In genomic region chr16:89829630-89830437, GRCh38 we compare ENCODE assay signal across 15 cellular contexts. TPM values are rescaled to one million over a fixed set of nuclear protein-coding genes. Genes with fewer than 3 reads are reported as not detected.
DNase-seq lines count a peak whose midpoint lies in the region; TF ChIP-seq lines count a peak whose summit lies in the region.
"Had no signal": no experiment of that assay in that cellular context is flagged by ENCODE, and none has a peak within 500 bp of the region (broad histone marks: within the 10 kb centered on the region; RNA-seq: fewer than 3 reads in every experiment).

No MANE protein-coding gene starts in this region.

- 49 to 70% (median 56%) methylated on average over 12 to 17 of the region's 17 CpGs for WGBS in stomach, 5 donors

- H3K36me3 ChIP-seq in breast epithelium, result no peaks in the 10 kb centered on the region
- no peaks in the 10 kb centered on the region for H3K36me3 ChIP-seq in PC-9 (ENCODE audit: low read depth)
- H3K36me3 ChIP-seq in stomach, result no peaks in the 10 kb centered on the region
- H3K36me3 ChIP-seq in Karpas-422 (ENCODE audit: insufficient read depth, low read length), result no peaks in the 10 kb centered on the region
- H3K36me3 ChIP-seq: SJSA1 had no signal

- no peaks in the 10 kb centered on the region for H3K27me3 ChIP-seq in breast epithelium
- H3K27me3 ChIP-seq in PC-9 (ENCODE audit: insufficient read depth, low read depth), result no peaks in the 10 kb centered on the region
- peaks cover 0 to 38% (median 0%) of the 10 kb centered on the region in 3 donors for H3K27me3 ChIP-seq in stomach
- H3K27me3 ChIP-seq in Karpas-422 (ENCODE audit: low read length), result no peaks in the 10 kb centered on the region
- H3K27me3 ChIP-seq: SJSA1 had no signal

- H3K4me1 ChIP-seq in breast epithelium (peaks cover 0 to 4% of the 10 kb centered on the region in 2 donors), PC-9 (replicated peaks; ENCODE audit: insufficient read depth) (peaks cover 40% of the 10 kb centered on the region), stomach (peaks cover 10 to 31% (median 24%) of the 10 kb centered on the region in 4 donors), Karpas-422 (ENCODE audit: low read length) (peaks cover 17% of the 10 kb centered on the region)

- H3K4me2 ChIP-seq in PC-9 (peak overlapping the region; percentile 96), Karpas-422 (ENCODE audit: low read depth, low read length, poor library complexity, severe bottlenecking) (no peak overlapping the region)

- H3K4me1 Mint-ChIP-seq in MCF 10A (ENCODE audit: insufficient read depth, unreplicated experiment) (no peaks in the 10 kb centered on the region), mesothelial cell of epicardium (peaks cover 10% of the 10 kb centered on the region)
- H3K4me1 Mint-ChIP-seq: memory B cell had no signal

- H3K27me3 Mint-ChIP-seq in MCF 10A (ENCODE audit: insufficient read depth, unreplicated experiment) (no peaks in the 10 kb centered on the region), mesothelial cell of epicardium (ENCODE audit: low read depth) (peaks cover 3% of the 10 kb centered on the region)

- BruUV-seq in MCF 10A (replicated peaks; lab: Mats Ljungman, UMichigan) (no TSS peak), PC-9 (replicated peaks; lab: Mats Ljungman, UMichigan) (no TSS peak)

- H3K4me3 Mint-ChIP-seq in MCF 10A (ENCODE audit: unreplicated experiment) (peak overlapping the region; percentile 73), mesothelial cell of epicardium (peak overlapping the region; percentile 64)

- peaks cover 22% of the 10 kb centered on the region; the same call in 1 of the 2 replicates for H3F3A ChIP-seq in PC-9 (ENCODE audit: insufficient read depth, low read depth)

- H3K27ac Mint-ChIP-seq in MCF 10A (ENCODE audit: low read depth, unreplicated experiment) (no peak overlapping the region), mesothelial cell of epicardium (no peak overlapping the region)
- H3K27ac Mint-ChIP-seq: memory B cell had no signal

- intact Hi-C loops in MCF 10A (cut with micrococcal nuclease) (no loop called here), breast epithelium (cut with DNase I; ENCODE audit: low total_unique reads) (no loop called here), PC-9 (cut with micrococcal nuclease; ENCODE audit: unreplicated experiment) (no loop called here), stomach (cut with DNase I; ENCODE audit: low total_unique reads) (no loop called here), cardiac septum (cut with DNase I) (no loop called here)

- TF ChIP-seq POLR2A in breast epithelium (IDR thresholded peaks at IDR 0.05) (no peak), stomach (IDR thresholded peaks at IDR 0.05) (no peak)

- H3K9me3 Mint-ChIP-seq in MCF 10A (ENCODE audit: unreplicated experiment), result no peaks in the 10 kb centered on the region
- no peaks in the 10 kb centered on the region for H3K9me3 Mint-ChIP-seq in mesothelial cell of epicardium
- H3K9me3 Mint-ChIP-seq: memory B cell had no signal

- H3K36me3 Mint-ChIP-seq in MCF 10A (ENCODE audit: insufficient read depth, unreplicated experiment), result peaks cover 4% of the 10 kb centered on the region
- no peaks in the 10 kb centered on the region for H3K36me3 Mint-ChIP-seq in mesothelial cell of epicardium
- H3K36me3 Mint-ChIP-seq: memory B cell had no signal

- H3K79me2 ChIP-seq in PC-9 (ENCODE audit: low read depth) (peaks cover 1% of the 10 kb centered on the region; the same call in 1 of the 2 replicates), Karpas-422 (ENCODE audit: low read length) (no peaks in the 10 kb centered on the region)

- TF ChIP-seq CTCF in MCF 10A (IDR thresholded peaks at IDR 0.05; ENCODE audit: unreplicated experiment) (no peak), breast epithelium (IDR thresholded peaks at IDR 0.05) (no peak), PC-9 (conservative IDR thresholded peaks at IDR 0.05) (no peak), mesothelial cell of epicardium (IDR thresholded peaks at IDR 0.05; ENCODE audit: unreplicated experiment) (no peak), stomach (IDR thresholded peaks at IDR 0.05) (no peak)

- H3K9ac ChIP-seq in Karpas-422 (ENCODE audit: low read length), result no peak overlapping the region

- POLR2A ChIA-PET in MCF 10A (lab: Yijun Ruan, JAX) (interaction anchor here (1.0 to 3.7 kb wide), 3 partner anchors 14 to 43 kb away, joined by 5 to 21 read pairs (median 13); partner anchors contain the start of genes FANCA and TCF25), PC-9 (lab: Charles Lee; ENCODE audit: unreplicated experiment) (no interaction called here)

- H2AFZ ChIP-seq in PC-9 (no peak overlapping the region), Karpas-422 (ENCODE audit: low read length) (no peak overlapping the region)

- no peak overlapping the region for H3K4me3 ChIP-seq in breast epithelium
- peak overlapping the region; percentile 77; the same call in 1 of the 2 replicates for H3K4me3 ChIP-seq in PC-9
- peak overlapping the region in 2 of 4 donors; percentile 50 to 64 for H3K4me3 ChIP-seq in stomach
- H3K4me3 ChIP-seq in Karpas-422 (ENCODE audit: low read length), result no peak overlapping the region

- H3K9me2 ChIP-seq in PC-9 (ENCODE audit: insufficient read depth), result no peaks in the 10 kb centered on the region
- H3K9me2 ChIP-seq in Karpas-422 (replicated peaks; ENCODE audit: insufficient read depth, low read length), result no peaks in the 10 kb centered on the region

- CTCF ChIA-PET in MCF 10A (lab: Yijun Ruan, JAX) (interaction anchor here (0.5 to 1.2 kb wide), 2 partner anchors 53 to 209 kb away, joined by 3 read pairs; no protein-coding TSS in a partner anchor), PC-9 (lab: Charles Lee) (no interaction called here)

- no peak for DNase-seq in MCF 10A (ENCODE audit: unreplicated experiment)
- no peak for DNase-seq in breast epithelium (ENCODE audit: low spot score in 2 of 2)
- DNase-seq in PC-9, result no peak
- no peak for DNase-seq in mesothelial cell of epicardium (ENCODE audit: low spot score in 2 of 2, unreplicated experiment in 2 of 2)
- no peak for DNase-seq in stomach
- DNase-seq in activated CD8-positive, alpha-beta memory T cell treated with anti-CD3 and anti-CD28 coated beads, Interleukin-2, amount 50 U/mL, for 48 hours, result no peak
- no peak for DNase-seq in cardiac septum (ENCODE audit: low spot score)
- no peak for DNase-seq in Karpas-422
- DNase-seq: activated CD4-positive, CD25-positive, alpha-beta regulatory T cell; activated CD8-positive, alpha-beta memory T cell treated with anti-CD3 and anti-CD28 coated beads, Interleukin-2, amount 50 U/mL, for 4 hours; cortex of kidney; GDM1; NCI-H774 had no signal

- no peaks in the 10 kb centered on the region for H4K20me1 ChIP-seq in PC-9 (ENCODE audit: insufficient read depth)
- 0 out of 2 replicates have a peak, but pooled peaks cover 9% of the 10 kb centered on the region for H4K20me1 ChIP-seq in Karpas-422 (ENCODE audit: insufficient read depth, low read depth, low read length)

- H3K9me3 ChIP-seq in breast epithelium (peaks cover 0 to 2% of the 10 kb centered on the region in 2 donors), PC-9 (ENCODE audit: insufficient read depth, low read depth) (no peaks in the 10 kb centered on the region), stomach (no peaks in the 10 kb centered on the region), Karpas-422 (ENCODE audit: low read length) (no peaks in the 10 kb centered on the region)
- H3K9me3 ChIP-seq: SJSA1 had no signal

- TF ChIP-seq EP300 in stomach (IDR thresholded peaks at IDR 0.05), result no peak

- H3K27ac ChIP-seq in breast epithelium, result no peak overlapping the region
- no peak overlapping the region for H3K27ac ChIP-seq in PC-9
- peak overlapping the region; percentile 12 to 80 (median 70) for H3K27ac ChIP-seq in stomach
- H3K27ac ChIP-seq in Karpas-422 (ENCODE audit: low read length), result no peak overlapping the region
- H3K27ac ChIP-seq: SJSA1 had no signal

RNA-seq across cellular contexts. Expression of gene SPIRE2, which starts 1.6 kb away (rescaled TPM):
- total RNA-seq in MCF 10A (2022), result 3.8 and 4.8 TPM in 2 replicates
- total RNA-seq in breast epithelium, result 10 to 100 TPM in 1 of 3 donors, 1 to 10 TPM in 2; 1.3 to 11.1 (median 7.8) TPM
- 34.5 and 48.6 TPM in 2 replicates for total RNA-seq in PC-9 (2021)
- 4.9 to 6.8 TPM (median 5.5 TPM) in 3 replicates for total RNA-seq in mesothelial cell of epicardium
- total RNA-seq in stomach, result 100 to 1,000 TPM in 1 of 5 donors, 10 to 100 TPM in 4; 17.3 to 230 (median 35.5) TPM
- polyA plus RNA-seq in stomach, result 10 to 100 TPM in 1 of 3 donors, 1 to 10 TPM in 2; 3.9 to 26.0 (median 6.5) TPM
- 0.92 TPM for total RNA-seq in cardiac septum
- 1.0 TPM in 2 replicates for total RNA-seq in Karpas-422 (2014; rRNA removed; shearing (Covaris generic); ENCODE audit: low replicate concordance)

RNA-seq across cellular contexts. Expression of gene FANCA, which starts 13.4 kb away (rescaled TPM):
- 18.5 and 30.6 TPM in 2 replicates for total RNA-seq in MCF 10A (2022)
- total RNA-seq in breast epithelium, result 1 to 10 TPM in 2 of 3 donors, under 1 TPM in 1; 0.64 to 4.0 (median 3.9) TPM
- 61.6 and 79.9 TPM in 2 replicates for total RNA-seq in PC-9 (2021)
- total RNA-seq in mesothelial cell of epicardium, result 37.3 to 50.8 TPM (median 46.2 TPM) in 3 replicates
- total RNA-seq in stomach, result 100 to 1,000 TPM in 2 of 5 donors, 10 to 100 TPM in 3; 10.7 to 276 (median 29.3) TPM
- polyA plus RNA-seq in stomach, result 10 to 100 TPM in 1 of 3 donors, 1 to 10 TPM in 2; 3.8 to 10.4 (median 6.1) TPM
- total RNA-seq in cardiac septum, result 1.0 TPM
- total RNA-seq in Karpas-422 (2014; rRNA removed; shearing (Covaris generic); ENCODE audit: low replicate concordance), result 49.3 and 57.3 TPM in 2 replicates

RNA-seq across cellular contexts. Expression of gene TCF25, which starts 43.6 kb away (rescaled TPM):
- total RNA-seq in MCF 10A (2022), result 200 and 239 TPM in 2 replicates
- 100 to 1,000 TPM; 169 to 243 (median 176) TPM for total RNA-seq in breast epithelium
- total RNA-seq in PC-9 (2021), result 298 and 347 TPM in 2 replicates
- total RNA-seq in mesothelial cell of epicardium, result 304 to 323 TPM (median 313 TPM) in 3 replicates
- total RNA-seq in stomach, result 100 to 1,000 TPM; 132 to 748 (median 335) TPM
- 100 to 1,000 TPM; 124 to 276 (median 146) TPM for polyA plus RNA-seq in stomach
- 106 TPM for total RNA-seq in cardiac septum
- 71.8 and 125 TPM in 2 replicates for total RNA-seq in Karpas-422 (2014; rRNA removed; shearing (Covaris generic); ENCODE audit: low replicate concordance)

Comparison
In these comparisons a context has a peak if more than half of its experiments do, and no peak if none do; other contexts are left out.
1. H3K27ac ChIP-seq: peak in stomach (5 of 5); none in breast epithelium (0 of 2), PC-9 (single experiment) and Karpas-422 (single experiment).